Comparison of ENCODE assay signal across 1 cellular context in the genomic region with DNA sequence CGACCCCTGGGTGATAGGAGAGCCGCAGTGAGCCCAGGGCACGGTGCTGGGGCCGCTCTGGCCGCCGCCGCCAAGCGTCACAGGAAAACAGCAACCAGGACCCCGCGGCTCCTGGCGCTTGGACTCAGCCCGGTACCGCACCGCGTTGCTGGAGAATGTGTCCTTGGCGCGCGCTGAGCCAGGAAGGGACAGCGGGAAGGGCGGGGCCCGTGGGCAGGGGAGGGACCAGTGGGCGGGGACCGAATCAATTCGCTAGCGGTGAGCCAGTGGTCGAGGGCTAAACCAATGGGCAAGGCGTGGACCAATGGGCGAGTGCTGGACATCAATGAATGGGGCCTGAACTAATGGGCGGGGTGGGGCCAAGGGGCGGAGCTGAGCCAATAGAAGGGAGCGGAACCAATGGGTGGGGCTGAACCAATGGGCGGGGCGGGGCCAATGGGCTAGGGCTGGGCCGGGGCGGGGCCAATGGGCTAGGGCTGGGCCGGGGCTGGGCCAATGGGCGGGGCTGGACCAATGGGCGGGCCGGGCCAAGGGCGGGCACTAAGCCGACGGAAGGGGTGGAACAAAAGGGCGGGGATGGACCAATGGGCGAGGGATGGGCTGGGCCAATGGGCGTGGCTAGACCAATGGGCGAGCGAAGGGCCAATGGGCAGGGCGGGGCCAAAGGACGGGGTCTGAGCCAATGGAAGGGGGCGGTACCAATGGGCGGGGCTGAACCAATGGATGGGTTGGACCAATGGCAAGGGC.
TF ChIP-seq lines count a peak whose summit lies in the region.

No MANE protein-coding gene starts in this region.

TF ChIP-seq in HepG2, 621 proteins besides CTCF, POLR2A, EP300 and RAD21 (continued from another document and continues in another):
- TF ChIP-seq ATM (IDR thresholded peaks at IDR 0.05; ENCODE audit: borderline replicate concordance) (no peak), ELF4 (CRISPR knock-in tag; IDR thresholded peaks at IDR 0.05; ENCODE audit: borderline replicate concordance) (no peak), TP53 (CRISPR knock-in tag; conservative IDR thresholded peaks at IDR 0.05) (0 out of 2 replicates have a peak, but pooled peaks have one; percentile 77), MIER3 (CRISPR knock-in tag; IDR thresholded peaks at IDR 0.05; ENCODE audit: borderline replicate concordance) (0 out of 2 replicates have a peak, but pooled peaks have one; percentile 31), EEA1 (CRISPR knock-in tag; IDR thresholded peaks at IDR 0.05; ENCODE audit: borderline replicate concordance) (0 out of 2 replicates have a peak, but pooled peaks have one; percentile 58), RELA (CRISPR knock-in tag; IDR thresholded peaks at IDR 0.05) (no peak), HNRNPUL1 (IDR thresholded peaks at IDR 0.05; ENCODE audit: low read depth, low read length) (no peak), USF2 (IDR thresholded peaks at IDR 0.05; ENCODE audit: low read depth, low read length) (no peak), USF2 (CRISPR knock-in tag; IDR thresholded peaks at IDR 0.05; ENCODE audit: borderline replicate concordance) (no peak), ESRRA (CRISPR knock-in tag; IDR thresholded peaks at IDR 0.05; ENCODE audit: low read depth) (peak; percentile 83; the same call in 1 of the 2 replicates), GLI4 (CRISPR knock-in tag; IDR thresholded peaks at IDR 0.05; ENCODE audit: borderline replicate concordance) (no peak), NFE2L1 (CRISPR knock-in tag; IDR thresholded peaks at IDR 0.05; ENCODE audit: borderline replicate concordance) (no peak), DRAP1 (CRISPR knock-in tag; IDR thresholded peaks at IDR 0.05) (peak; percentile 99), HNF1B (CRISPR knock-in tag; IDR thresholded peaks at IDR 0.05) (0 out of 2 replicates have a peak, but pooled peaks have one; percentile 41), KDM5A (IDR thresholded peaks at IDR 0.05; ENCODE audit: borderline replicate concordance, low read length) (no peak; the same call in 1 of the 2 replicates), MTF1 (CRISPR knock-in tag; IDR thresholded peaks at IDR 0.05) (no peak), NKX3-1 (CRISPR knock-in tag; IDR thresholded peaks at IDR 0.05) (0 out of 2 replicates have a peak, but pooled peaks have one; percentile 42), ZNF501 (CRISPR knock-in tag; IDR thresholded peaks at IDR 0.05) (peak; percentile 15; the same call in 1 of the 2 replicates), TEF (CRISPR knock-in tag; IDR thresholded peaks at IDR 0.05) (peak; percentile 54; the same call in 1 of the 2 replicates), ZNF34 (CRISPR knock-in tag; IDR thresholded peaks at IDR 0.05; ENCODE audit: borderline replicate concordance) (no peak), ZNF878 (CRISPR knock-in tag; IDR thresholded peaks at IDR 0.05) (no peak), AKAP8 (CRISPR knock-in tag; IDR thresholded peaks at IDR 0.05) (no peak), ZNF792 (CRISPR knock-in tag; IDR thresholded peaks at IDR 0.05) (peak; percentile 92), ZNF761 (CRISPR knock-in tag; conservative IDR thresholded peaks at IDR 0.05) (no peak), ZNF775 (CRISPR knock-in tag; IDR thresholded peaks at IDR 0.05; ENCODE audit: borderline replicate concordance) (no peak), REXO4 (CRISPR knock-in tag; IDR thresholded peaks at IDR 0.05; ENCODE audit: borderline replicate concordance) (no peak), DMTF1 (CRISPR knock-in tag; IDR thresholded peaks at IDR 0.05) (no peak), MAF1 (CRISPR knock-in tag; IDR thresholded peaks at IDR 0.05; ENCODE audit: borderline replicate concordance) (peak; percentile 71; the same call in 1 of the 2 replicates), POGZ (CRISPR knock-in tag; IDR thresholded peaks at IDR 0.05) (no peak), IRX3 (CRISPR knock-in tag; IDR thresholded peaks at IDR 0.05; ENCODE audit: borderline replicate concordance, low read depth) (peak; percentile 45; the same call in 1 of the 2 replicates), HOXA3 (CRISPR knock-in tag; IDR thresholded peaks at IDR 0.05) (peak; percentile 75), ARID3A (IDR thresholded peaks at IDR 0.05; ENCODE audit: low read depth, low read length) (no peak), DPF2 (CRISPR knock-in tag; IDR thresholded peaks at IDR 0.05; ENCODE audit: borderline replicate concordance, low read depth) (no peak), MYPOP (CRISPR knock-in tag; IDR thresholded peaks at IDR 0.05) (0 out of 2 replicates have a peak, but pooled peaks have one; percentile 18), MAFF (IDR thresholded peaks at IDR 0.05; ENCODE audit: low read depth, low read length) (no peak), HOXA5 (CRISPR knock-in tag; IDR thresholded peaks at IDR 0.05) (peak; percentile 78; the same call in 1 of the 2 replicates), ZNF615 (CRISPR knock-in tag; IDR thresholded peaks at IDR 0.05; ENCODE audit: borderline replicate concordance) (no peak), ATF2 (CRISPR knock-in tag; IDR thresholded peaks at IDR 0.05) (peak; percentile 74; the same call in 1 of the 2 replicates), KLF11 (CRISPR knock-in tag; IDR thresholded peaks at IDR 0.05) (peak; percentile 84), ZNF556 (CRISPR knock-in tag; IDR thresholded peaks at IDR 0.05; ENCODE audit: borderline replicate concordance) (peak; percentile 74; the same call in 1 of the 2 replicates), ZNF737 (CRISPR knock-in tag; IDR thresholded peaks at IDR 0.05; ENCODE audit: borderline replicate concordance) (no peak), PAWR (CRISPR knock-in tag; IDR thresholded peaks at IDR 0.05; ENCODE audit: borderline replicate concordance) (no peak), BRCA1 (CRISPR knock-in tag; IDR thresholded peaks at IDR 0.05) (peak; percentile 84; the same call in 1 of the 2 replicates), LBX2 (CRISPR knock-in tag; IDR thresholded peaks at IDR 0.05; ENCODE audit: borderline replicate concordance) (no peak), FOSL1 (CRISPR knock-in tag; IDR thresholded peaks at IDR 0.05; ENCODE audit: borderline replicate concordance) (no peak), GZF1 (CRISPR knock-in tag; IDR thresholded peaks at IDR 0.05) (no peak), TMF1 (CRISPR knock-in tag; IDR thresholded peaks at IDR 0.05; ENCODE audit: low read depth) (no peak), HDAC2 (CRISPR knock-in tag; IDR thresholded peaks at IDR 0.05) (peak; percentile 45; the same call in 1 of the 2 replicates)
- TF ChIP-seq, protein P1, sequence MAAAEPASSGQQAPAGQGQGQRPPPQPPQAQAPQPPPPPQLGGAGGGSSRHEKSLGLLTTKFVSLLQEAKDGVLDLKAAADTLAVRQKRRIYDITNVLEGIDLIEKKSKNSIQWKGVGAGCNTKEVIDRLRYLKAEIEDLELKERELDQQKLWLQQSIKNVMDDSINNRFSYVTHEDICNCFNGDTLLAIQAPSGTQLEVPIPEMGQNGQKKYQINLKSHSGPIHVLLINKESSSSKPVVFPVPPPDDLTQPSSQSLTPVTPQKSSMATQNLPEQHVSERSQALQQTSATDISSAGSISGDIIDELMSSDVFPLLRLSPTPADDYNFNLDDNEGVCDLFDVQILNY (CRISPR knock-in tag; conservative IDR thresholded peaks at IDR 0.05): peak; percentile 74
